Comparison of ENCODE assay signal across 12 cellular contexts in genomic region chr17:74332763-74333220, GRCh38. TPM values are rescaled to one million over a fixed set of nuclear protein-coding genes. Genes with fewer than 3 reads are reported as not detected.
A peak's percentile ranks its signal among the peaks of the same experiment; 100 is the strongest.
DNase-seq lines count a peak whose midpoint lies in the region; ATAC-seq and TF ChIP-seq lines count a peak whose summit lies in the region.
"Had no signal": no experiment of that assay in that cellular context is flagged by ENCODE, and none has a peak within 500 bp of the region (broad histone marks: within the 10 kb centered on the region; RNA-seq: fewer than 3 reads in every experiment).

No MANE protein-coding gene starts in this region.

- TF ChIP-seq POLR2A in erythroblast (IDR thresholded peaks at IDR 0.05; ENCODE audit: low read length): no peak

- no peaks in the 10 kb centered on the region for H3K36me3 ChIP-seq in CD8-positive, alpha-beta memory T cell (ENCODE audit: insufficient read depth, low read length)

- no peaks in the 10 kb centered on the region for H3K9me3 ChIP-seq in CD8-positive, alpha-beta memory T cell (ENCODE audit: low read length)
- H3K9me3 ChIP-seq in T-helper 17 cell (ENCODE audit: control insufficient read depth, low read length, poor library complexity, severe bottlenecking): no peaks in the 10 kb centered on the region

- peak; percentile 95 for DNase-seq in D341Med (ENCODE audit: low spot score)
- DNase-seq in NCI-H146 (lab: John Stamatoyannopoulos, UW): peak; percentile 58
- peak; percentile 99 for DNase-seq in NCI-H82 treated with DMSO at 0.1 percent for 48 hours (lab: John Stamatoyannopoulos, UW; ENCODE audit: unreplicated experiment)
- DNase-seq in erythroblast (lab: John Stamatoyannopoulos, UW): peak; percentile 38 to 57
- no peak for DNase-seq in AML-193 (lab: John Stamatoyannopoulos, UW)
- DNase-seq in CD8-positive, alpha-beta memory T cell: no peak
- DNase-seq in T-helper 17 cell: no peak
- DNase-seq in osteocyte (ENCODE audit: extremely low spot score, unreplicated experiment): no peak
- DNase-seq: activated CD4-positive, alpha-beta memory T cell treated with anti-CD3 and anti-CD28 coated beads, Interleukin-2, amount 10 ng/mL, durations not matched to agents 7 days and 5 days; activated naive CD4-positive, alpha-beta T cell treated with Interleukin-2 at 50 U/mL for 16 hours; right cardiac atrium had no signal

- CTCF ChIA-PET in CD8-positive, alpha-beta memory T cell (lab: Charles Lee): interaction anchor here (0.7 kb wide), 1 partner anchor 9 kb away, joined by 3 read pairs; no protein-coding TSS in a partner anchor

- peaks cover 13 to 26% (median 14%) of the 10 kb centered on the region in 3 donors for H3K4me1 Mint-ChIP-seq in CD8-positive, alpha-beta memory T cell
- H3K4me1 Mint-ChIP-seq in T-helper 17 cell (peaks cover 11% of the 10 kb centered on the region), osteocyte (ENCODE audit: unreplicated experiment) (no peaks in the 10 kb centered on the region)

- no peak overlapping the region for H3K27ac Mint-ChIP-seq in CD8-positive, alpha-beta memory T cell
- H3K27ac Mint-ChIP-seq in T-helper 17 cell (no peak overlapping the region), osteocyte (ENCODE audit: unreplicated experiment) (no peak overlapping the region)
- H3K27ac Mint-ChIP-seq: activated CD4-positive, alpha-beta memory T cell treated with anti-CD3 and anti-CD28 coated beads, Interleukin-2, amount 10 ng/mL, durations not matched to agents 7 days and 5 days had no signal

- H3K4me3 Mint-ChIP-seq in CD8-positive, alpha-beta memory T cell: no peak overlapping the region
- no peak overlapping the region for H3K4me3 Mint-ChIP-seq in T-helper 17 cell
- no peak overlapping the region for H3K4me3 Mint-ChIP-seq in osteocyte (ENCODE audit: unreplicated experiment)
- H3K4me3 Mint-ChIP-seq: activated CD4-positive, alpha-beta memory T cell treated with anti-CD3 and anti-CD28 coated beads, Interleukin-2, amount 10 ng/mL, durations not matched to agents 7 days and 5 days had no signal

- H3K27me3 ChIP-seq in CD8-positive, alpha-beta memory T cell (ENCODE audit: insufficient read depth, low read length, poor library complexity, severe bottlenecking): no peaks in the 10 kb centered on the region

- no peak for TF ChIP-seq CTCF in osteocyte (IDR thresholded peaks at IDR 0.05)

- H3K27me3 Mint-ChIP-seq in CD8-positive, alpha-beta memory T cell: peaks cover 0 to 4% of the 10 kb centered on the region in 2 donors
- H3K27me3 Mint-ChIP-seq in T-helper 17 cell: no peaks in the 10 kb centered on the region
- H3K27me3 Mint-ChIP-seq in osteocyte (ENCODE audit: unreplicated experiment): peaks cover 25% of the 10 kb centered on the region

- H3K36me3 Mint-ChIP-seq in CD8-positive, alpha-beta memory T cell: no peaks in the 10 kb centered on the region
- H3K36me3 Mint-ChIP-seq in T-helper 17 cell (ENCODE audit: low read depth): peaks cover 2% of the 10 kb centered on the region
- H3K36me3 Mint-ChIP-seq in osteocyte (ENCODE audit: unreplicated experiment): no peaks in the 10 kb centered on the region

- POLR2A ChIA-PET in CD8-positive, alpha-beta memory T cell (lab: Charles Lee): no interaction called here

- H3K4me1 ChIP-seq in CD8-positive, alpha-beta memory T cell (ENCODE audit: insufficient read depth, low read length): peaks cover 14% of the 10 kb centered on the region

- no peak overlapping the region for H3K27ac ChIP-seq in CD8-positive, alpha-beta memory T cell (ENCODE audit: low read depth, low read length)

- no peak for ATAC-seq in T-helper 17 cell
- ATAC-seq: right cardiac atrium had no signal

- no peak overlapping the region for H3K4me3 ChIP-seq in CD8-positive, alpha-beta memory T cell (ENCODE audit: low read length)

- H3K9me3 Mint-ChIP-seq in CD8-positive, alpha-beta memory T cell: no peaks in the 10 kb centered on the region
- H3K9me3 Mint-ChIP-seq in osteocyte (ENCODE audit: unreplicated experiment): no peaks in the 10 kb centered on the region
- H3K9me3 Mint-ChIP-seq: activated CD4-positive, alpha-beta memory T cell treated with anti-CD3 and anti-CD28 coated beads, Interleukin-2, amount 10 ng/mL, durations not matched to agents 7 days and 5 days had no signal

RNA-seq across cellular contexts. Expression of gene KIF19, which starts 6.8 kb away (rescaled TPM):
- under 1 TPM; 0.20 to 0.24 TPM for total RNA-seq in CD8-positive, alpha-beta memory T cell
- 3.4 TPM for polyA plus RNA-seq in CD8-positive, alpha-beta memory T cell
- total RNA-seq in T-helper 17 cell (1 to 10 TPM; 2.3 to 2.8 TPM), osteocyte (not detected in 2 replicates)
- total RNA-seq: NCI-H460 had no signal

RNA-seq across cellular contexts. Expression of gene BTBD17, which starts 28.9 kb away (rescaled TPM):
- total RNA-seq in CD8-positive, alpha-beta memory T cell: not detected
- polyA plus RNA-seq in CD8-positive, alpha-beta memory T cell: not detected
- total RNA-seq in T-helper 17 cell: not detected
- total RNA-seq in osteocyte: not detected in 2 replicates
- total RNA-seq: NCI-H460, right cardiac atrium had no signal
- polyA plus RNA-seq: right cardiac atrium had no signal

RNA-seq across cellular contexts. Expression of gene GPR142, which starts 34.5 kb away (rescaled TPM):
- total RNA-seq in CD8-positive, alpha-beta memory T cell: not detected
- polyA plus RNA-seq in CD8-positive, alpha-beta memory T cell: not detected
- total RNA-seq in T-helper 17 cell (not detected), osteocyte (not detected in 2 replicates)
- total RNA-seq: NCI-H460, right cardiac atrium had no signal
- polyA plus RNA-seq: right cardiac atrium had no signal

RNA-seq across cellular contexts. Expression of gene DNAI2, which starts 58.8 kb away (rescaled TPM):
- under 1 TPM; 0.35 to 0.37 TPM for total RNA-seq in CD8-positive, alpha-beta memory T cell
- 0.60 TPM for polyA plus RNA-seq in CD8-positive, alpha-beta memory T cell
- total RNA-seq in T-helper 17 cell: 1 to 10 TPM; 4.1 to 4.2 TPM
- not detected in 2 replicates for total RNA-seq in osteocyte
- total RNA-seq: NCI-H460 had no signal
- polyA plus RNA-seq: right cardiac atrium had no signal

Comparison
In these comparisons a context has a peak if more than half of its experiments do, and no peak if none do; other contexts are left out.
1. DNase-seq: peak in D341Med (single experiment), NCI-H146 (single experiment), NCI-H82 treated with DMSO at 0.1 percent for 48 hours (single experiment) and erythroblast (2 of 2); none in AML-193 (0 of 2), CD8-positive, alpha-beta memory T cell (0 of 5), T-helper 17 cell (0 of 3) and osteocyte (single experiment).